In genomic region chr14:52694761-52695480, GRCh38 we compare ENCODE assay signal across 8 cellular contexts. TPM values are rescaled to one million over a fixed set of nuclear protein-coding genes. Genes with fewer than 3 reads are reported as not detected.
DNase-seq lines count a peak whose midpoint lies in the region; ATAC-seq and TF ChIP-seq lines count a peak whose summit lies in the region.

No MANE protein-coding gene starts in this region.

- H3K4me3 ChIP-seq in vagina = peak overlapping the region; percentile 84 to 98

- peak overlapping the region; percentile 98 for H3K27ac ChIP-seq in vagina

- TF ChIP-seq POLR2A in vagina (IDR thresholded peaks at IDR 0.05) = no peak

- intact Hi-C loops in Right ventricle myocardium superior (cut with DNase I) (no loop called here), posterior cingulate gyrus (cut with DNase I) (no loop called here), vagina (cut with DNase I) (loop anchor here (10.0 kb wide), 1 partner anchor 140 kb away; the partner anchor contains the start of genes GPR137C and TXNDC16)

- DNase-seq in DMS79 (lab: John Stamatoyannopoulos, UW) (peak; percentile 61), HT1080 (ENCODE audit: low read depth) (peak; percentile 51), SIG-M5 (lab: John Stamatoyannopoulos, UW) (peak; percentile 29), Right ventricle myocardium superior (peak; percentile 54), posterior cingulate gyrus (peak in 7 of 10 donors; percentile 20 to 77 (median 27)), vagina (ENCODE audit: extremely low spot score in 2 of 2) (no peak)
- peak; percentile 66 for DNase-seq in activated naive CD4-positive, alpha-beta T cell treated with Interleukin-2 at 50 U/mL for 16 hours

- no peaks in the 10 kb centered on the region for H3K27me3 ChIP-seq in vagina

- peaks cover 38% of the 10 kb centered on the region for H3K4me1 ChIP-seq in vagina

- no peaks in the 10 kb centered on the region for H3K9me3 ChIP-seq in vagina

- TF ChIP-seq CTCF in vagina (IDR thresholded peaks at IDR 0.05) = no peak

- no peaks in the 10 kb centered on the region for H3K36me3 ChIP-seq in vagina

- ATAC-seq in GM21381 (IDR thresholded peaks at IDR 0.05; ENCODE audit: unreplicated experiment) (peak; percentile 49), Right ventricle myocardium superior (ENCODE audit: poor library complexity) (peak; percentile 38)

RNA-seq across cellular contexts. Expression of gene ERO1A, which starts 0.4 kb away (rescaled TPM):
- 103 and 112 TPM in 2 replicates for total RNA-seq in HT1080 (2014; rRNA removed; shearing (Covaris generic))
- polyA plus RNA-seq in HT1080 (2015; cell fraction: cytosol; rRNA removed) = 161 and 188 TPM in 2 replicates
- polyA plus RNA-seq in HT1080 (2015; cell fraction: nucleus; rRNA removed) = 124 TPM in 2 replicates
- total RNA-seq in Right ventricle myocardium superior (14.1 TPM), vagina (50.6 TPM)

RNA-seq across cellular contexts. Expression of gene PSMC6, which starts 12.1 kb away (rescaled TPM):
- total RNA-seq in HT1080 (2014; rRNA removed; shearing (Covaris generic)) = 142 and 153 TPM in 2 replicates
- 99.8 and 112 TPM in 2 replicates for polyA plus RNA-seq in HT1080 (2015; cell fraction: cytosol; rRNA removed)
- 172 and 179 TPM in 2 replicates for polyA plus RNA-seq in HT1080 (2015; cell fraction: nucleus; rRNA removed)
- total RNA-seq in Right ventricle myocardium superior = 70.0 TPM
- 49.6 TPM for total RNA-seq in vagina

RNA-seq across cellular contexts. Expression of gene STYX, which starts 35.0 kb away (rescaled TPM):
- total RNA-seq in HT1080 (2014; rRNA removed; shearing (Covaris generic)) = 6.8 and 9.7 TPM in 2 replicates
- polyA plus RNA-seq in HT1080 (2015; cell fraction: cytosol; rRNA removed) = 15.5 and 18.6 TPM in 2 replicates
- polyA plus RNA-seq in HT1080 (2015; cell fraction: nucleus; rRNA removed) = 8.6 and 9.0 TPM in 2 replicates
- 11.8 TPM for total RNA-seq in Right ventricle myocardium superior
- 11.5 TPM for total RNA-seq in vagina

Comparison
In these comparisons a context has a peak if more than half of its experiments do, and no peak if none do; other contexts are left out.
1. DNase-seq: peak in DMS79 (single experiment), HT1080 (single experiment), SIG-M5 (single experiment), activated naive CD4-positive, alpha-beta T cell treated with Interleukin-2 at 50 U/mL for 16 hours (single experiment), Right ventricle myocardium superior (single experiment) and posterior cingulate gyrus (7 of 10); none in vagina (0 of 2).